In the genomic region with DNA sequence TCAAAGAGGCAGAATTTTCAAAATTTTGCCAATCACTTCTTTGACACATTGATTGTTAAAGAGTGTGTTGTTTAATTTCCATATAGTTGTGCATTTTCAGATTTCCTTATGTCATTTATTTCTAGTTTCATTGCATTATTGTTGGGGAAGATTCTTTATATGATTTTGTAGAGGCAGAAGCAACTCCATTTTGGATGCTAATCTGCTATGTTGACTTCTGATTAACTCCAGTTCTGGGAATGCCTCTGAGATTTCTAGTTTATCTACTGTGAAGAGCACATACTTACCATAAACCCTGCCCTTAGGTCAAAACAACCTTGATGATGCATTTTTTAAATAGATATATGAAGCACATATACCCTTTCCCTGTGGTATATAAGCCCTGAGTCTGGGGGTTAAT, we compare ENCODE assay signal across 3 cellular contexts.
TF ChIP-seq lines count a peak whose summit lies in the region.

No MANE protein-coding gene starts in this region.

TF ChIP-seq in SK-N-SH treated with all-trans-retinoic acid at 6 μM for 48 hours, 23 proteins besides CTCF, POLR2A, EP300 and RAD21 (continues in another document):
- TF ChIP-seq ZFP30 (CRISPR knock-in tag; IDR thresholded peaks at IDR 0.05) (no peak), ISL1 (CRISPR knock-in tag; IDR thresholded peaks at IDR 0.05) (peak; percentile 56), TOX (CRISPR knock-in tag; IDR thresholded peaks at IDR 0.05; ENCODE audit: borderline replicate concordance) (peak; percentile 69; the same call in 1 of the 2 replicates), GLIS3 (CRISPR knock-in tag; IDR thresholded peaks at IDR 0.05) (no peak), CSDC2 (CRISPR knock-in tag; IDR thresholded peaks at IDR 0.05) (peak; percentile 97), SNAI2 (CRISPR knock-in tag; IDR thresholded peaks at IDR 0.05) (peak; percentile 93), ZFP3 (CRISPR knock-in tag; IDR thresholded peaks at IDR 0.05) (peak; percentile 73; the same call in 1 of the 2 replicates), OSR1 (CRISPR knock-in tag; IDR thresholded peaks at IDR 0.05) (no peak), PATZ1 (CRISPR knock-in tag; IDR thresholded peaks at IDR 0.05; ENCODE audit: borderline replicate concordance) (no peak), ZNF565 (CRISPR knock-in tag; conservative IDR thresholded peaks at IDR 0.05; ENCODE audit: low read depth) (no peak), ARNTL (CRISPR knock-in tag; IDR thresholded peaks at IDR 0.05; ENCODE audit: borderline replicate concordance, low read depth) (no peak), ZC3H10 (CRISPR knock-in tag; IDR thresholded peaks at IDR 0.05) (peak; percentile 72), ZNF8 (CRISPR knock-in tag; IDR thresholded peaks at IDR 0.05) (peak; percentile 13; the same call in 1 of the 2 replicates), ESRRG (CRISPR knock-in tag; IDR thresholded peaks at IDR 0.05) (peak; percentile 71; the same call in 1 of the 2 replicates)
- TF ChIP-seq, protein P1, sequence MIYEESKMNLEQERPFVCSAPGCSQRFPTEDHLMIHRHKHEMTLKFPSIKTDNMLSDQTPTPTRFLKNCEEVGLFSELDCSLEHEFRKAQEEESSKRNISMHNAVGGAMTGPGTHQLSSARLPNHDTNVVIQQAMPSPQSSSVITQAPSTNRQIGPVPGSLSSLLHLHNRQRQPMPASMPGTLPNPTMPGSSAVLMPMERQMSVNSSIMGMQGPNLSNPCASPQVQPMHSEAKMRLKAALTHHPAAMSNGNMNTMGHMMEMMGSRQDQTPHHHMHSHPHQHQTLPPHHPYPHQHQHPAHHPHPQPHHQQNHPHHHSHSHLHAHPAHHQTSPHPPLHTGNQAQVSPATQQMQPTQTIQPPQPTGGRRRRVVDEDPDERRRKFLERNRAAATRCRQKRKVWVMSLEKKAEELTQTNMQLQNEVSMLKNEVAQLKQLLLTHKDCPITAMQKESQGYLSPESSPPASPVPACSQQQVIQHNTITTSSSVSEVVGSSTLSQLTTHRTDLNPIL (CRISPR knock-in tag; IDR thresholded peaks at IDR 0.05; ENCODE audit: low read depth), result peak; percentile 62; the same call in 1 of the 2 replicates

TF ChIP-seq in SK-N-SH, 30 proteins besides CTCF, POLR2A, EP300 and RAD21:
- TF ChIP-seq ELF1 (IDR thresholded peaks at IDR 0.05), result no peak
- TF ChIP-seq MXI1 (IDR thresholded peaks at IDR 0.05; ENCODE audit: low read depth, low read length), result no peak
- TF ChIP-seq RXRA (IDR thresholded peaks at IDR 0.05; ENCODE audit: borderline replicate concordance, low read depth), result no peak
- no peak for TF ChIP-seq MEF2A (IDR thresholded peaks at IDR 0.05; ENCODE audit: borderline replicate concordance, low read depth)
- TF ChIP-seq NFIC (IDR thresholded peaks at IDR 0.05; ENCODE audit: borderline replicate concordance), result no peak
- no peak for TF ChIP-seq TEAD4 (IDR thresholded peaks at IDR 0.05; ENCODE audit: borderline replicate concordance, insufficient read depth)
- no peak for TF ChIP-seq SIN3A (IDR thresholded peaks at IDR 0.05; ENCODE audit: borderline replicate concordance, low read depth, low read length)
- no peak for TF ChIP-seq FOXJ3 (CRISPR knock-in tag; IDR thresholded peaks at IDR 0.05)
- no peak for TF ChIP-seq USF1 (IDR thresholded peaks at IDR 0.05; ENCODE audit: borderline replicate concordance, low read depth)
- TF ChIP-seq CHD2 (IDR thresholded peaks at IDR 0.05; ENCODE audit: low read length, partially characterized antibody), result no peak
- TF ChIP-seq POLR2AphosphoS5 (IDR thresholded peaks at IDR 0.05; ENCODE audit: low read depth, low read length), result no peak
- TF ChIP-seq FOXM1 (IDR thresholded peaks at IDR 0.05; ENCODE audit: low read depth), result no peak
- no peak for TF ChIP-seq JUND (IDR thresholded peaks at IDR 0.05)
- TF ChIP-seq RCOR1 (IDR thresholded peaks at IDR 0.05; ENCODE audit: low read length), result no peak

TF ChIP-seq in K562, 482 proteins besides CTCF, POLR2A, EP300 and RAD21 (continues in another document):
- TF ChIP-seq ZNF444 (CRISPR knock-in tag; IDR thresholded peaks at IDR 0.05) (no peak), ZNF324 (CRISPR knock-in tag; IDR thresholded peaks at IDR 0.05) (no peak), CBX2 (IDR thresholded peaks at IDR 0.05; ENCODE audit: insufficient read depth, low read length, poor library complexity, severe bottlenecking) (no peak), GABPB2 (CRISPR knock-in tag; conservative IDR thresholded peaks at IDR 0.05) (no peak), NEUROD1 (IDR thresholded peaks at IDR 0.05; ENCODE audit: borderline replicate concordance, low read depth, low read length, partially characterized antibody) (no peak), ATF1 (CRISPR knock-in tag; IDR thresholded peaks at IDR 0.05) (no peak), ATF1 (tag; IDR thresholded peaks at IDR 0.05) (no peak), ZNF77 (CRISPR knock-in tag; IDR thresholded peaks at IDR 0.05) (no peak), HDAC6 (IDR thresholded peaks at IDR 0.05; ENCODE audit: low read depth, low read length) (no peak), PTRF (tag; IDR thresholded peaks at IDR 0.05) (peak; percentile 49; the same call in 1 of the 2 replicates), HINFP (tag; conservative IDR thresholded peaks at IDR 0.05; ENCODE audit: low read depth) (0 out of 2 replicates have a peak, but pooled peaks have one; percentile 47), TAL1 (IDR thresholded peaks at IDR 0.05) (0 out of 2 replicates have a peak, but pooled peaks have one; percentile 20), KDM1A (IDR thresholded peaks at IDR 0.05) (peak; percentile 56 to 58; a peak in 3 of 4 replicates), TARDBP (IDR thresholded peaks at IDR 0.05) (no peak), RERE (CRISPR knock-in tag; IDR thresholded peaks at IDR 0.05; ENCODE audit: borderline replicate concordance) (no peak), CEBPB (tag; IDR thresholded peaks at IDR 0.05) (no peak), SMARCA5 (IDR thresholded peaks at IDR 0.05) (no peak), NR4A1 (CRISPR knock-in tag; IDR thresholded peaks at IDR 0.05) (no peak), NR4A1 (tag; IDR thresholded peaks at IDR 0.05) (peak; percentile 86), TCF7 (IDR thresholded peaks at IDR 0.05; ENCODE audit: borderline replicate concordance) (no peak), KLF16 (IDR thresholded peaks at IDR 0.05) (no peak), NR2C1 (IDR thresholded peaks at IDR 0.05) (no peak), NR2C1 (tag; IDR thresholded peaks at IDR 0.05) (peak; percentile 34; the same call in 1 of the 2 replicates), CHCHD3 (CRISPR knock-in tag; IDR thresholded peaks at IDR 0.05) (no peak), RBM22 (IDR thresholded peaks at IDR 0.05; ENCODE audit: low read depth, low read length, poor library complexity, severe bottlenecking) (no peak), COPS2 (conservative IDR thresholded peaks at IDR 0.05) (no peak), ARID1B (IDR thresholded peaks at IDR 0.05) (peak; percentile 46; the same call in 1 of the 2 replicates), ZNF639 (CRISPR knock-in tag; conservative IDR thresholded peaks at IDR 0.05 in 1 of 2, IDR thresholded peaks at IDR 0.05 in 1 of 2) (0 out of 4 replicates have a peak, but pooled peaks of 1 of the 2 experiments have one; percentile 23), BRD4 (IDR thresholded peaks at IDR 0.05) (no peak), NFYB (IDR thresholded peaks at IDR 0.05; ENCODE audit: extremely low read depth, insufficient read length) (no peak), ZNF592 (IDR thresholded peaks at IDR 0.05) (peak; percentile 70), ZNF551 (CRISPR knock-in tag; IDR thresholded peaks at IDR 0.05) (no peak)
- TF ChIP-seq, protein P2, sequence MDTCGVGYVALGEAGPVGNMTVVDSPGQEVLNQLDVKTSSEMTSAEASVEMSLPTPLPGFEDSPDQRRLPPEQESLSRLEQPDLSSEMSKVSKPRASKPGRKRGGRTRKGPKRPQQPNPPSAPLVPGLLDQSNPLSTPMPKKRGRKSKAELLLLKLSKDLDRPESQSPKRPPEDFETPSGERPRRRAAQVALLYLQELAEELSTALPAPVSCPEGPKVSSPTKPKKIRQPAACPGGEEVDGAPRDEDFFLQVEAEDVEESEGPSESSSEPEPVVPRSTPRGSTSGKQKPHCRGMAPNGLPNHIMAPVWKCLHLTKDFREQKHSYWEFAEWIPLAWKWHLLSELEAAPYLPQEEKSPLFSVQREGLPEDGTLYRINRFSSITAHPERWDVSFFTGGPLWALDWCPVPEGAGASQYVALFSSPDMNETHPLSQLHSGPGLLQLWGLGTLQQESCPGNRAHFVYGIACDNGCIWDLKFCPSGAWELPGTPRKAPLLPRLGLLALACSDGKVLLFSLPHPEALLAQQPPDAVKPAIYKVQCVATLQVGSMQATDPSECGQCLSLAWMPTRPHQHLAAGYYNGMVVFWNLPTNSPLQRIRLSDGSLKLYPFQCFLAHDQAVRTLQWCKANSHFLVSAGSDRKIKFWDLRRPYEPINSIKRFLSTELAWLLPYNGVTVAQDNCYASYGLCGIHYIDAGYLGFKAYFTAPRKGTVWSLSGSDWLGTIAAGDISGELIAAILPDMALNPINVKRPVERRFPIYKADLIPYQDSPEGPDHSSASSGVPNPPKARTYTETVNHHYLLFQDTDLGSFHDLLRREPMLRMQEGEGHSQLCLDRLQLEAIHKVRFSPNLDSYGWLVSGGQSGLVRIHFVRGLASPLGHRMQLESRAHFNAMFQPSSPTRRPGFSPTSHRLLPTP (IDR thresholded peaks at IDR 0.05; ENCODE audit: borderline replicate concordance, extremely low read depth, insufficient read length), result no peak
